In genomic region chr16:56519459-56520250, GRCh38 we compare ENCODE assay signal across 8 cellular contexts. TPM values are rescaled to one million over a fixed set of nuclear protein-coding genes. Genes with fewer than 3 reads are reported as not detected.
DNase-seq lines count a peak whose midpoint lies in the region; ATAC-seq and TF ChIP-seq lines count a peak whose summit lies in the region.

BBS2 (minus strand) TSS chr16:56520024; CDS start chr16:56519862, 162 bp downstream.

- H3K27me3 Mint-ChIP-seq in IgD-negative memory B cell: no peaks in the 10 kb centered on the region
- H3K27me3 Mint-ChIP-seq in activated T-cell treated with anti-CD3 and anti-CD28 coated beads, Interleukin-2, amount 50 U/mL, for 24 hours: no peaks in the 10 kb centered on the region

- H3K79me2 ChIP-seq in PC-9 (ENCODE audit: low read depth): peaks cover 30% of the 10 kb centered on the region

- POLR2A ChIA-PET in PC-9 (lab: Charles Lee; ENCODE audit: unreplicated experiment): no interaction called here

- H3F3A ChIP-seq in PC-9 (ENCODE audit: insufficient read depth, low read depth): 0 out of 2 replicates have a peak, but pooled peaks cover 8% of the 10 kb centered on the region

- peak within 1 kb of the TSS; percentile 83 to 95 (median 90) for H3K4me3 Mint-ChIP-seq in IgD-negative memory B cell
- peak within 1 kb of the TSS; percentile 87 for H3K4me3 Mint-ChIP-seq in activated T-cell treated with anti-CD3 and anti-CD28 coated beads, Interleukin-2, amount 50 U/mL, for 24 hours

- H3K27me3 ChIP-seq in PC-9 (ENCODE audit: insufficient read depth, low read depth): no peaks in the 10 kb centered on the region
- H3K27me3 ChIP-seq in mucosa of rectum (ENCODE audit: control insufficient read depth in 2 of 2, insufficient read depth in 2 of 2, low read length in 2 of 2): no peaks in the 10 kb centered on the region

- peak within 1 kb of the TSS; percentile 83 to 92 for H3K9ac ChIP-seq in mucosa of rectum (ENCODE audit: low read depth in 1 of 2, low read length in 2 of 2)

- H3K4me2 ChIP-seq in PC-9: peak within 1 kb of the TSS; percentile 97

- CTCF ChIA-PET in PC-9 (lab: Charles Lee): no interaction called here

- H3K27ac ChIP-seq in PC-9: peak within 1 kb of the TSS; percentile 52; the same call in 1 of the 2 replicates
- peak within 1 kb of the TSS; percentile 92 to 96 for H3K27ac ChIP-seq in mucosa of rectum (ENCODE audit: low read depth in 2 of 2, low read length in 2 of 2)

- TF ChIP-seq POLR2A in erythroblast (IDR thresholded peaks at IDR 0.05; ENCODE audit: low read length): peak; percentile 68

- intact Hi-C loops in PC-9 (cut with micrococcal nuclease; ENCODE audit: unreplicated experiment): loop anchor here (1.0 to 10.0 kb wide), 2 partner anchors 49 to 55 kb away; no protein-coding TSS in a partner anchor

- H3K4me1 ChIP-seq in PC-9 (replicated peaks; ENCODE audit: insufficient read depth): peaks cover 30% of the 10 kb centered on the region
- H3K4me1 ChIP-seq in mucosa of rectum (ENCODE audit: control insufficient read depth in 2 of 2, insufficient read depth in 2 of 2, low read length in 2 of 2): peaks cover 4 to 13% of the 10 kb centered on the region in 2 donors

- ATAC-seq in GM21576 (IDR thresholded peaks at IDR 0.05; ENCODE audit: unreplicated experiment): peak; percentile 86

- H3K36me3 ChIP-seq in PC-9 (ENCODE audit: low read depth) (no peaks in the 10 kb centered on the region), mucosa of rectum (ENCODE audit: control insufficient read depth in 2 of 2, insufficient read depth in 2 of 2, low read length in 2 of 2) (no peaks in the 10 kb centered on the region)

- peak within 1 kb of the TSS; percentile 97 for H2AFZ ChIP-seq in PC-9

- H3K27ac Mint-ChIP-seq in IgD-negative memory B cell: peak within 1 kb of the TSS; percentile 37 to 92 (median 86)
- H3K27ac Mint-ChIP-seq in activated T-cell treated with anti-CD3 and anti-CD28 coated beads, Interleukin-2, amount 50 U/mL, for 24 hours: peak within 1 kb of the TSS; percentile 85

- peaks cover 12 to 33% (median 24%) of the 10 kb centered on the region in 3 donors for H3K4me1 Mint-ChIP-seq in IgD-negative memory B cell
- H3K4me1 Mint-ChIP-seq in activated T-cell treated with anti-CD3 and anti-CD28 coated beads, Interleukin-2, amount 50 U/mL, for 24 hours (ENCODE audit: low read depth): peaks cover 50% of the 10 kb centered on the region

- no peaks in the 10 kb centered on the region for H3K9me3 Mint-ChIP-seq in IgD-negative memory B cell
- no peaks in the 10 kb centered on the region for H3K9me3 Mint-ChIP-seq in activated T-cell treated with anti-CD3 and anti-CD28 coated beads, Interleukin-2, amount 50 U/mL, for 24 hours

- H3K9me2 ChIP-seq in PC-9 (ENCODE audit: insufficient read depth): no peaks in the 10 kb centered on the region

- H3K4me3 ChIP-seq in PC-9 (peak within 1 kb of the TSS; percentile 81), mucosa of rectum (ENCODE audit: low read length in 2 of 2) (peak within 1 kb of the TSS; percentile 91 to 93)

- no peaks in the 10 kb centered on the region for H3K36me3 Mint-ChIP-seq in IgD-negative memory B cell
- H3K36me3 Mint-ChIP-seq in activated T-cell treated with anti-CD3 and anti-CD28 coated beads, Interleukin-2, amount 50 U/mL, for 24 hours (ENCODE audit: low read depth): peaks cover 3% of the 10 kb centered on the region

- peak; percentile 80 for DNase-seq in DMS153 treated with DMSO at 0.1 percent for 48 hours (lab: John Stamatoyannopoulos, UW; ENCODE audit: unreplicated experiment)
- DNase-seq in PC-9: peak; percentile 75 to 90
- DNase-seq in activated T-cell treated with anti-CD3 and anti-CD28 coated beads, Interleukin-2, amount 50 U/mL, for 24 hours: peak; percentile 95
- peak; percentile 84 to 88 for DNase-seq in erythroblast (lab: John Stamatoyannopoulos, UW)
- peak; percentile 77 to 80 for DNase-seq in stimulated activated CD8-positive, alpha-beta memory T cell treated with anti-CD3 and anti-CD28 coated beads, Interleukin-4, amount 100 ng/mL, for 4 hours (ENCODE audit: low read depth in 2 of 2, low spot score in 1 of 2)

- no peaks in the 10 kb centered on the region for H3K9me3 ChIP-seq in PC-9 (ENCODE audit: insufficient read depth, low read depth)
- no peaks in the 10 kb centered on the region for H3K9me3 ChIP-seq in mucosa of rectum (ENCODE audit: control insufficient read depth in 2 of 2, low read length in 2 of 2)

- no TSS peak for BruUV-seq in PC-9 (replicated peaks; lab: Mats Ljungman, UMichigan)

- H4K20me1 ChIP-seq in PC-9 (ENCODE audit: insufficient read depth): no peaks in the 10 kb centered on the region; the same call in 1 of the 2 replicates

- no peak for TF ChIP-seq CTCF in PC-9 (conservative IDR thresholded peaks at IDR 0.05)

RNA-seq across cellular contexts. Expression of gene BBS2, which starts in this region (rescaled TPM):
- polyA plus RNA-seq in IgD-negative memory B cell: 18.2 TPM
- 56.3 and 77.8 TPM in 2 replicates for total RNA-seq in PC-9 (2021)

Comparison
In these comparisons a context has a peak if more than half of its experiments do, and no peak if none do; other contexts are left out.
1. Peak in every context shown above with its lines: DNase-seq, ATAC-seq, H3K4me3 ChIP-seq and H3K27ac ChIP-seq.